Comparison of ENCODE assay signal across 12 cellular contexts in the genomic region with DNA sequence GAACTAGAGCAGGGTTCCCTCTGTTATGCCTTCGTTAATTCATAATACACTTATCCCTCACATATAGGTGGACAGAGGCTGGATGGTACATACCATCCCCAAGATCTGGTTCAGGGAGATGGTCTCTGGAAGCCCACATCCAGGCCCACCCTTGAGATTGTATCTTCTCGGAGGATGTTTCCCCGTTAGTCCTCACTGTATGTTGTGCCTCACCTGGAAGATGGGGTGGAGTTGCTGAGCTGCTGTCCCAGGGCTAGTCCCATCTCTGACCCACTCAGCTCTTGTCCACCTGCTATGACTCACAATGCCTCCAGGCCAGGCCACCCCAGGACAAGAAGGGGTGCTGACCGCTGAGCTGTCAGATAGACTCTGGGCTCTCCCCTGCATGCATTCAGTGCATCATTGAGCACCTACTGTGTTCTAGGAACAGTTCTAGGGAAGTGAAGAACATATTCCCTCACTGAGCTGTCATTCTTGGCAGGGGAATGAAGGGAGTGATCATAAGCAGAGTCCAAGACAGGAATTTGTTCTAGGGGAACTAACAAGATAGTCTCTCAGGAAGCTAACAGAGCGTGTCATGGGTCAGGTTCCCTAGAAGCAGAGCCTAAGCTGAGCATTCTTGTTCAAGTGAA. TPM values are rescaled to one million over a fixed set of nuclear protein-coding genes. Genes with fewer than 3 reads are reported as not detected.
DNase-seq lines count a peak whose midpoint lies in the region; TF ChIP-seq lines count a peak whose summit lies in the region.
"Had no signal": no experiment of that assay in that cellular context is flagged by ENCODE, and none has a peak within 500 bp of the region (broad histone marks: within the 10 kb centered on the region; RNA-seq: fewer than 3 reads in every experiment).

A gene (minus strand): TSS at position 255 of the 632 bp plus-strand sequence. CDS start 116 bp downstream, at position 139.

- no peaks in the 10 kb centered on the region for H3K4me1 ChIP-seq in neural progenitor cell

- H3K4me3 ChIP-seq in cardiac fibroblast (replicated peaks in 1 of 2; ENCODE audit: low read depth in 2 of 2, low read length in 2 of 2) (no peak within 1 kb of the TSS), neural progenitor cell (no peak within 1 kb of the TSS)

- H3K9me3 Mint-ChIP-seq in Calu3 (ENCODE audit: low read depth, unreplicated experiment), result peaks cover 2% of the 10 kb centered on the region
- H3K9me3 Mint-ChIP-seq in neural progenitor cell, result peaks cover 7% of the 10 kb centered on the region

- no peaks in the 10 kb centered on the region for H4K20me1 ChIP-seq in neural progenitor cell (ENCODE audit: low read depth)

- CTCF ChIA-PET in Calu3 (lab: Charles Lee), result interaction anchor here (1.1 to 1.7 kb wide), 2 partner anchors 11 to 20 kb away, joined by 3 to 6 read pairs; no protein-coding TSS in a partner anchor

- no peaks in the 10 kb centered on the region for H3K27me3 ChIP-seq in neural progenitor cell

- H3K27ac ChIP-seq in neural progenitor cell, result no peak within 1 kb of the TSS

- H3K27me3 Mint-ChIP-seq in Calu3 (ENCODE audit: unreplicated experiment) (no peaks in the 10 kb centered on the region), neural progenitor cell (ENCODE audit: insufficient read depth, low read depth) (peaks cover 10% of the 10 kb centered on the region)

- DNase-seq in Calu3 (no peak), NCI-H226 (peak; percentile 62), cardiac fibroblast (ENCODE audit: low read depth in 2 of 2) (peak; percentile 7 to 27), neural progenitor cell (ENCODE audit: low spot score) (no peak), T-helper 9 cell (no peak), activated gamma-delta T cell (lab: John Stamatoyannopoulos, UW) (no peak), NCI-H524 treated with DMSO at 0.1 percent for 48 hours (lab: John Stamatoyannopoulos, UW) (no peak)
- DNase-seq: aorta; NCI-H2029 treated with DMSO at 0.1 percent for 48 hours; occipital lobe; stimulated activated CD4-positive, alpha-beta T cell treated with anti-CD3 and anti-CD28 coated beads, Interleukin-2, amount 100 ng/mL, for 24 hours had no signal

- H2AFZ ChIP-seq in neural progenitor cell (replicated peaks), result no peak within 1 kb of the TSS

- H3F3A ChIP-seq in neural progenitor cell (ENCODE audit: low read depth), result peaks cover 18% of the 10 kb centered on the region

- BruUV-seq in Calu3 (replicated peaks; lab: Mats Ljungman, UMichigan), result no TSS peak

- no peak within 1 kb of the TSS for H3K9ac ChIP-seq in neural progenitor cell

- TF ChIP-seq CTCF in Calu3 (IDR thresholded peaks at IDR 0.05; ENCODE audit: unreplicated experiment) (no peak), cardiac fibroblast (IDR thresholded peaks at IDR 0.05; ENCODE audit: low read depth, low read length) (no peak), neural progenitor cell (IDR thresholded peaks at IDR 0.05) (no peak)

- H3K79me2 ChIP-seq in neural progenitor cell (ENCODE audit: low read depth), result peaks cover 18% of the 10 kb centered on the region

- H3K4me3 Mint-ChIP-seq in Calu3 (ENCODE audit: low read depth, unreplicated experiment) (peak within 1 kb of the TSS; percentile 100), neural progenitor cell (peak within 1 kb of the TSS; percentile 67)

- H3K27ac Mint-ChIP-seq in Calu3 (ENCODE audit: unreplicated experiment) (no peak within 1 kb of the TSS), neural progenitor cell (no peak within 1 kb of the TSS)

- no peaks in the 10 kb centered on the region for H3K9me3 ChIP-seq in neural progenitor cell (ENCODE audit: low read depth)

- H3K36me3 ChIP-seq in neural progenitor cell, result no peaks in the 10 kb centered on the region

- peaks cover 29% of the 10 kb centered on the region for H3K36me3 Mint-ChIP-seq in Calu3 (ENCODE audit: insufficient read depth, unreplicated experiment)
- peaks cover 6% of the 10 kb centered on the region for H3K36me3 Mint-ChIP-seq in neural progenitor cell

- H3K4me2 ChIP-seq in neural progenitor cell, result no peak within 1 kb of the TSS

- H3K4me1 Mint-ChIP-seq in Calu3 (ENCODE audit: low read depth, unreplicated experiment) (peaks cover 31% of the 10 kb centered on the region), neural progenitor cell (peaks cover 18% of the 10 kb centered on the region)

- intact Hi-C loops in Calu3 (cut with micrococcal nuclease; ENCODE audit: unreplicated experiment), result no loop called here

RNA-seq across cellular contexts. Expression of the gene that starts here (rescaled TPM):
- total RNA-seq in Calu3 (2022) (not detected in 2 replicates), neural progenitor cell (ENCODE audit: low replicate concordance) (not detected in 2 replicates)
- total RNA-seq: aorta, occipital lobe, subcutaneous adipose tissue had no signal

Comparison
In these comparisons a context has a peak if more than half of its experiments do, and no peak if none do; other contexts are left out.
1. DNase-seq: peak in NCI-H226 (single experiment) and cardiac fibroblast (2 of 2); none in Calu3 (single experiment), neural progenitor cell (single experiment), T-helper 9 cell (single experiment), activated gamma-delta T cell (single experiment) and NCI-H524 treated with DMSO at 0.1 percent for 48 hours (single experiment).